In genomic region chrX:154411981-154412340, GRCh38 we compare ENCODE assay signal across 8 cellular contexts. TPM values are rescaled to one million over a fixed set of nuclear protein-coding genes. Genes with fewer than 3 reads are reported as not detected.
DNase-seq lines count a peak whose midpoint lies in the region; ATAC-seq and TF ChIP-seq lines count a peak whose summit lies in the region.

No MANE protein-coding gene starts in this region.

- intact Hi-C loops in stomach (cut with DNase I; ENCODE audit: low total_unique reads), result no loop called here

- 1 to 39% methylated on average over 13 to 29 of the region's 29 CpGs for WGBS in lung, 2 donors
- WGBS in stomach, 5 donors, result 0 to 43% (median 18%) methylated on average over 7 to 29 of the region's 29 CpGs; no CpG with 5 or more reads in 1 of the 5 donors

- DNase-seq in HFF-Myc (ENCODE audit: extremely low read depth, low read depth), result no peak
- DNase-seq in NCI-H146 (lab: John Stamatoyannopoulos, UW), result peak; percentile 71
- peak; percentile 66 for DNase-seq in dermis blood vessel endothelial cell
- DNase-seq in lung (ENCODE audit: low spot score), result peak; percentile 64
- DNase-seq in stomach, result peak; percentile 67

- H3K27me3 ChIP-seq in lung (ENCODE audit: control insufficient read depth, insufficient read depth) (no peaks in the 10 kb centered on the region), stomach (peaks cover 0 to 9% (median 0%) of the 10 kb centered on the region in 3 donors)

- no peak for TF ChIP-seq POLR2A in stomach (IDR thresholded peaks at IDR 0.05)

- peak; percentile 78 to 88 for ATAC-seq in activated CD4-positive, CD25-positive, alpha-beta regulatory T cell treated with anti-CD3 and anti-CD28 coated beads, Interleukin-2, amount 50 U/mL, for 24 hours
- ATAC-seq in lung (ENCODE audit: insufficient read depth, low FRiP score) (peak; percentile 67), HG03139 (IDR thresholded peaks at IDR 0.05; ENCODE audit: unreplicated experiment) (no peak)

- peak overlapping the region; percentile 94 to 98 for H3K27ac ChIP-seq in lung (ENCODE audit: low read depth in 1 of 2, low read length in 1 of 2)
- H3K27ac ChIP-seq in stomach, result peak overlapping the region; percentile 91 to 98 (median 93)

- TF ChIP-seq EP300 in stomach (IDR thresholded peaks at IDR 0.05), result no peak

- peaks cover 2% of the 10 kb centered on the region in 2 donors for H3K4me1 ChIP-seq in lung (ENCODE audit: control insufficient read depth in 2 of 2, insufficient read depth in 2 of 2, low read length in 2 of 2)
- H3K4me1 ChIP-seq in stomach, result peaks cover 0 to 36% (median 12%) of the 10 kb centered on the region in 4 donors

- TF ChIP-seq CTCF in HFF-Myc (IDR thresholded peaks at IDR 0.05; ENCODE audit: low read depth, low read length, missing control alignments) (no peak), lung (IDR thresholded peaks at IDR 0.05; ENCODE audit: control extremely low read depth, extremely low read depth) (no peak), stomach (IDR thresholded peaks at IDR 0.05) (no peak)

- H3K4me3 ChIP-seq in GM08714 (ENCODE audit: low read length), result peak overlapping the region; percentile 76
- H3K4me3 ChIP-seq in HFF-Myc (replicated peaks; ENCODE audit: low read depth, low read length), result peak overlapping the region; percentile 53
- peak overlapping the region; percentile 55 for H3K4me3 ChIP-seq in lung
- H3K4me3 ChIP-seq in stomach, result peak overlapping the region; percentile 62 to 77 (median 74)

- peaks cover 0 to 6% of the 10 kb centered on the region in 2 donors for H3K9me3 ChIP-seq in lung (ENCODE audit: control insufficient read depth in 2 of 2, insufficient read depth in 1 of 2, low read length in 1 of 2)
- no peaks in the 10 kb centered on the region for H3K9me3 ChIP-seq in stomach

- peaks cover 0 to 2% of the 10 kb centered on the region in 2 donors for H3K36me3 ChIP-seq in lung (ENCODE audit: control insufficient read depth in 2 of 2, insufficient read depth in 2 of 2, low read length in 2 of 2)
- peaks cover 0 to 5% (median 4%) of the 10 kb centered on the region in 4 donors for H3K36me3 ChIP-seq in stomach

RNA-seq across cellular contexts. Expression of gene TAFAZZIN, which starts 0.6 kb away (rescaled TPM):
- total RNA-seq in dermis blood vessel endothelial cell, result 20.8 and 25.9 TPM in 2 replicates
- 10 to 100 TPM; 28.4 to 48.9 TPM for total RNA-seq in lung
- 10 to 100 TPM; 39.7 to 61.2 TPM for polyA plus RNA-seq in lung
- total RNA-seq in stomach, result 100 to 1,000 TPM in 2 of 5 donors, 10 to 100 TPM in 3; 12.7 to 202 (median 84.6) TPM
- 10 to 100 TPM; 19.4 to 59.9 (median 21.8) TPM for polyA plus RNA-seq in stomach

RNA-seq across cellular contexts. Expression of gene DNASE1L1, which starts 2.9 kb away (rescaled TPM):
- total RNA-seq in dermis blood vessel endothelial cell (105 and 111 TPM in 2 replicates), lung (10 to 100 TPM; 12.5 to 41.0 TPM), stomach (10 to 100 TPM; 12.5 to 48.7 (median 26.3) TPM)
- polyA plus RNA-seq in lung (10 to 100 TPM; 28.2 to 52.3 TPM), stomach (10 to 100 TPM; 15.9 to 18.2 (median 16.0) TPM)

RNA-seq across cellular contexts. Expression of gene RPL10, which starts 13.8 kb away (rescaled TPM):
- total RNA-seq in dermis blood vessel endothelial cell, result 3,745 and 6,057 TPM in 2 replicates
- 1,000 to 10,000 TPM; 2,479 to 3,133 TPM for total RNA-seq in lung
- 1,000 to 10,000 TPM; 4,111 to 4,258 TPM for polyA plus RNA-seq in lung
- 1,000 to 10,000 TPM in 4 of 5 donors, 100 to 1,000 TPM in 1; 783 to 3,421 (median 2,020) TPM for total RNA-seq in stomach
- polyA plus RNA-seq in stomach, result 1,000 to 10,000 TPM; 5,802 to 8,616 (median 6,179) TPM

RNA-seq across cellular contexts. Expression of gene ATP6AP1, which starts 16.5 kb away (rescaled TPM):
- 65.9 and 103 TPM in 2 replicates for total RNA-seq in dermis blood vessel endothelial cell
- total RNA-seq in lung, result 100 to 1,000 TPM in 1 of 2 donors, 10 to 100 TPM in 1; 73.7 to 142 TPM
- 100 to 1,000 TPM in 1 of 2 donors, 10 to 100 TPM in 1; 84.1 to 220 TPM for polyA plus RNA-seq in lung
- total RNA-seq in stomach, result 10 to 100 TPM; 13.4 to 69.3 (median 26.6) TPM
- 10 to 100 TPM; 16.8 to 49.6 (median 34.9) TPM for polyA plus RNA-seq in stomach

RNA-seq across cellular contexts. Expression of gene GDI1, which starts 25.0 kb away (rescaled TPM):
- total RNA-seq in dermis blood vessel endothelial cell (50.7 and 75.9 TPM in 2 replicates), lung (100 to 1,000 TPM in 1 of 2 donors, 10 to 100 TPM in 1; 64.0 to 116 TPM), stomach (100 to 1,000 TPM in 2 of 5 donors, 10 to 100 TPM in 3; 46.4 to 178 (median 93.3) TPM)
- polyA plus RNA-seq in lung (100 to 1,000 TPM; 116 to 130 TPM), stomach (10 to 100 TPM; 45.7 to 61.8 (median 59.1) TPM)
